In genomic region chr2:137969418-137969765, GRCh38 we compare ENCODE assay signal across 9 cellular contexts. TPM values are rescaled to one million over a fixed set of nuclear protein-coding genes. Genes with fewer than 3 reads are reported as not detected.
A peak's percentile ranks its signal among the peaks of the same experiment; 100 is the strongest.
DNase-seq lines count a peak whose midpoint lies in the region; ATAC-seq and TF ChIP-seq lines count a peak whose summit lies in the region.
"Had no signal": no experiment of that assay in that cellular context is flagged by ENCODE, and none has a peak within 500 bp of the region (broad histone marks: within the 10 kb centered on the region; RNA-seq: fewer than 3 reads in every experiment).

No MANE protein-coding gene starts in this region.

- peaks cover 0 to 6% (median 0%) of the 10 kb centered on the region in 3 donors for H3K36me3 ChIP-seq in esophagus squamous epithelium

- no peak for TF ChIP-seq POLR2A in esophagus squamous epithelium (IDR thresholded peaks at IDR 0.05)

- H3K4me1 ChIP-seq in esophagus squamous epithelium = peaks cover 6 to 58% (median 9%) of the 10 kb centered on the region in 3 donors

- H3K27me3 ChIP-seq in esophagus squamous epithelium = no peaks in the 10 kb centered on the region

- 7% methylated on average over 1 of the region's 1 CpG for WGBS in esophagus squamous epithelium, 2 donors

- H3K4me3 ChIP-seq in esophagus squamous epithelium (no peak overlapping the region), retinal pigment epithelial cell (ENCODE audit: low read length) (no peak overlapping the region)

- TF ChIP-seq CTCF in esophagus squamous epithelium (IDR thresholded peaks at IDR 0.05) (no peak), retinal pigment epithelial cell (conservative IDR thresholded peaks at IDR 0.05; ENCODE audit: low read depth, low read length) (no peak)

- peak overlapping the region in 3 of 4 donors; percentile 30 to 69 (median 30) for H3K27ac ChIP-seq in esophagus squamous epithelium

- ATAC-seq in HG03432 (IDR thresholded peaks at IDR 0.05; ENCODE audit: unreplicated experiment) (no peak), HG03095 (IDR thresholded peaks at IDR 0.05; ENCODE audit: unreplicated experiment) (no peak), HG02588 (IDR thresholded peaks at IDR 0.05; ENCODE audit: unreplicated experiment) (no peak)
- ATAC-seq in activated CD4-positive, CD25-positive, alpha-beta regulatory T cell treated with anti-CD3 and anti-CD28 coated beads, Interleukin-2, amount 50 U/mL, for 24 hours = no peak

- DNase-seq in H4 (ENCODE audit: low spot score) (peak; percentile 50), OCI-M1 (lab: John Stamatoyannopoulos, UW) (peak; percentile 70), esophagus squamous epithelium (lab: John Stamatoyannopoulos, UW) (no peak), retinal pigment epithelial cell (ENCODE audit: low read depth) (peak; percentile 85)

- intact Hi-C loops in esophagus squamous epithelium (cut with DNase I) = no loop called here

- no peaks in the 10 kb centered on the region for H3K9me3 ChIP-seq in esophagus squamous epithelium

RNA-seq across cellular contexts. Expression of gene HNMT, which starts 5.1 kb away (rescaled TPM):
- 44.0 and 86.7 TPM in 2 replicates for total RNA-seq in H4 (2014; rRNA removed; shearing (Covaris generic))
- 10 to 100 TPM in 2 of 4 donors, 1 to 10 TPM in 2; 5.9 to 41.6 (median 8.2) TPM for total RNA-seq in esophagus squamous epithelium
- total RNA-seq: T-helper 2 cell treated with Interferon-gamma antibody and Interleukin-4, amounts not matched to agents 100 ng/mL and 5 ng/mL, for 36 hours had no signal
